ENCODE assay signal across 8 cellular contexts in genomic region chr16:30473231-30474061, GRCh38. TPM values are rescaled to one million over a fixed set of nuclear protein-coding genes. Genes with fewer than 3 reads are reported as not detected.
DNase-seq lines count a peak whose midpoint lies in the region; ATAC-seq, FAIRE-seq and TF ChIP-seq lines count a peak whose summit lies in the region.

No MANE protein-coding gene starts in this region.

- H3K27me3 ChIP-seq in GM12878 (replicated peaks in 1 of 2; ENCODE audit: control insufficient read depth in 2 of 2, insufficient read depth in 2 of 2, low read length in 1 of 2) (no peaks in the 10 kb centered on the region), ovary (no peaks in the 10 kb centered on the region)

- no peaks in the 10 kb centered on the region for H3K27me3 Mint-ChIP-seq in T-helper 2 cell treated with Interferon-gamma antibody and Interleukin-4, amounts not matched to agents 5 μg/mL and 100 μg/mL, for 36 hours (ENCODE audit: low read depth)

- CTCF ChIA-PET in GM12878 (lab: Yijun Ruan, JAX), result interaction anchor here (0.6 to 7.5 kb wide), 11 partner anchors 9 to 125 kb away, joined by 3 to 125 read pairs (median 4); partner anchors contain the start of genes DCTPP1 and ZNF747

- POLR2A ChIA-PET in GM12878 (lab: Charles Lee), result interaction anchor here (0.6 to 11.0 kb wide), 16 partner anchors 9 to 734 kb away, joined by 3 to 367 read pairs (median 5); partner anchors contain the start of genes DCTPP1 and SRCAP

- DNase-seq in T-helper 2 cell treated with Interferon-gamma antibody and Interleukin-4, amounts not matched to agents 5 μg/mL and 100 μg/mL, for 36 hours (ENCODE audit: low spot score), result peak; percentile 80
- no peak for DNase-seq in GM12878 (ENCODE audit: low read depth, low spot score)
- DNase-seq in stimulated activated CD4-positive, alpha-beta T cell treated with anti-CD3 and anti-CD28 coated beads, Interleukin-2, amount 100 ng/mL, for 48 hours, result peak; percentile 54 to 57
- no peak for DNase-seq in ovary
- no peak for DNase-seq in kidney tubule cell (ENCODE audit: low spot score)
- DNase-seq in SW480 (ENCODE audit: low spot score), result no peak

- peak overlapping the region; percentile 96 for H3K4me3 ChIP-seq in GM12878
- no peak overlapping the region for H3K4me3 ChIP-seq in ovary

- TF ChIP-seq POLR2A in GM15510 (IDR thresholded peaks at IDR 0.05; ENCODE audit: borderline replicate concordance, extremely low read depth, insufficient read length), result peak; percentile 47
- TF ChIP-seq POLR2A in GM12878 (IDR thresholded peaks at IDR 0.05; ENCODE audit: low read depth, low read length), result no peak
- TF ChIP-seq POLR2A in ovary (IDR thresholded peaks at IDR 0.05), result no peak

- H3K4me2 ChIP-seq in GM12878 (ENCODE audit: control insufficient read depth, insufficient read depth), result peak overlapping the region; percentile 95

- peak overlapping the region; percentile 93 for H3K9ac ChIP-seq in GM12878 (ENCODE audit: control insufficient read depth, insufficient read depth, low read length)

- TF ChIP-seq CTCF in GM12878 (IDR thresholded peaks at IDR 0.05 in 2 of 3, conservative IDR thresholded peaks at IDR 0.05 in 1 of 3; ENCODE audit: control insufficient read depth in 2 of 3, extremely low read depth in 1 of 3, insufficient read depth in 1 of 3, low read depth in 3 of 3, low read length in 3 of 3) (no peak), ovary (IDR thresholded peaks at IDR 0.05) (no peak)

- H2AFZ ChIP-seq in GM12878 (ENCODE audit: control insufficient read depth, low read depth, low read length), result no peak overlapping the region

- peaks cover 27% of the 10 kb centered on the region for H3K79me2 ChIP-seq in GM12878 (ENCODE audit: control insufficient read depth, insufficient read depth, low read length)

- H3K9me3 ChIP-seq in GM12878 (replicated peaks; ENCODE audit: control insufficient read depth, insufficient read depth, low read length) (no peaks in the 10 kb centered on the region), ovary (no peaks in the 10 kb centered on the region)

- no peaks in the 10 kb centered on the region for H3K9me3 Mint-ChIP-seq in T-helper 2 cell treated with Interferon-gamma antibody and Interleukin-4, amounts not matched to agents 5 μg/mL and 100 μg/mL, for 36 hours

- peak; percentile 31 for FAIRE-seq in GM12878 (lab: Jason Lieb, UNC)

- H3K36me3 Mint-ChIP-seq in T-helper 2 cell treated with Interferon-gamma antibody and Interleukin-4, amounts not matched to agents 5 μg/mL and 100 μg/mL, for 36 hours (ENCODE audit: low read depth), result peaks cover 52% of the 10 kb centered on the region

- TSS peak; percentile 67 for BruUV-seq in GM12878 (replicated peaks; lab: Mats Ljungman, UMichigan)

- H3K4me1 Mint-ChIP-seq in T-helper 2 cell treated with Interferon-gamma antibody and Interleukin-4, amounts not matched to agents 5 μg/mL and 100 μg/mL, for 36 hours (ENCODE audit: low read depth), result peaks cover 42% of the 10 kb centered on the region

- peak overlapping the region; percentile 96 for H3K27ac Mint-ChIP-seq in T-helper 2 cell treated with Interferon-gamma antibody and Interleukin-4, amounts not matched to agents 5 μg/mL and 100 μg/mL, for 36 hours

- H4K20me1 ChIP-seq in GM12878 (ENCODE audit: control insufficient read depth, insufficient read depth), result no peaks in the 10 kb centered on the region

- 2% methylated on average over 18 of the region's 18 CpGs for WGBS in GM12878 (ENCODE audit: insufficient coverage, insufficient replicate concordance, low lambda C conversion rate, missing lambda C conversion rate)
- WGBS in ovary, 3 donors, result 67 to 68% (median 68%) methylated on average over 18 of the region's 18 CpGs

- H3K27ac ChIP-seq in GM12878 (ENCODE audit: control insufficient read depth, insufficient read depth) (peak overlapping the region; percentile 90), ovary (no peak overlapping the region)

- ATAC-seq in GM12878 (peak; percentile 65), GM21576 (IDR thresholded peaks at IDR 0.05; ENCODE audit: unreplicated experiment) (no peak)

- H3K4me1 ChIP-seq in GM12878 (ENCODE audit: control insufficient read depth, insufficient read depth, low read length) (peaks cover 40% of the 10 kb centered on the region), ovary (ENCODE audit: insufficient read depth) (no peaks in the 10 kb centered on the region)

- SMC1A ChIA-PET in GM12878 (lab: Charles Lee; ENCODE audit: uncharacterized antibody, unreplicated experiment), result interaction anchor here (0.8 to 11.2 kb wide), 9 partner anchors 15 to 125 kb away, joined by 3 to 431 read pairs (median 9); partner anchors contain the start of genes DCTPP1, SEPHS2, ZNF747 and ZNF764

- TF ChIP-seq EP300 in GM12878 (IDR thresholded peaks at IDR 0.05; ENCODE audit: borderline replicate concordance in 1 of 2, control insufficient read depth in 1 of 2, low read depth in 2 of 2, low read length in 2 of 2), result peak; percentile 74 to 75; a peak in 3 of 4 replicates
- TF ChIP-seq EP300 in ovary (IDR thresholded peaks at IDR 0.05), result no peak

- RAD21 ChIA-PET in GM12878 (lab: Charles Lee; ENCODE audit: unreplicated experiment), result interaction anchor here (1.0 to 11.0 kb wide), 11 partner anchors 15 to 221 kb away, joined by 3 to 307 read pairs (median 5); partner anchors contain the start of genes DCTPP1, ZNF747 and ZNF764

- peaks cover 4% of the 10 kb centered on the region in 2 experiments; a peak in 2 of 4 replicates for H3K36me3 ChIP-seq in GM12878 (ENCODE audit: control insufficient read depth in 2 of 2, insufficient read depth in 2 of 2, low read length in 1 of 2)
- no peaks in the 10 kb centered on the region for H3K36me3 ChIP-seq in ovary

- in situ Hi-C loops in GM12878 (cut with MboI), result loop anchor here (25.0 kb wide), 1 partner anchor 1414 kb away; no protein-coding TSS in a partner anchor

- peak overlapping the region; percentile 97 for H3K4me3 Mint-ChIP-seq in T-helper 2 cell treated with Interferon-gamma antibody and Interleukin-4, amounts not matched to agents 5 μg/mL and 100 μg/mL, for 36 hours

- intact Hi-C loops in GM12878 (cut with micrococcal nuclease; ENCODE audit: unreplicated experiment), result loop anchor here (2.0 kb wide), 1 partner anchor 29 kb away; the partner anchor contains the start of gene SEPHS2
- intact Hi-C loops in ovary (cut with DNase I), result no loop called here

- TF ChIP-seq RAD21 in GM12878 (IDR thresholded peaks at IDR 0.05; ENCODE audit: insufficient read depth, low read depth, low read length), result no peak

RNA-seq across cellular contexts. Expression of gene ITGAL, which starts 0.9 kb away (rescaled TPM):
- 150 and 164 TPM in 2 replicates for total RNA-seq in GM12878 (2013; cell fraction: nucleolus; rRNA removed)
- total RNA-seq in GM12878 (2014; rRNA removed) (62.8 and 91.0 TPM in 2 replicates), GM12878 (2014; rRNA removed; fragmentation: Illumina TruSeq; extraction: Trizol) (56.2 and 65.6 TPM in 2 replicates), GM12878 (2021) (170 TPM in 2 replicates), ovary (1 to 10 TPM in 6 of 7 donors, under 1 TPM in 1; 0.95 to 2.9 (median 2.0) TPM)
- polyA plus RNA-seq in GM12878 (2011; ENCODE audit: low read depth), result 33.4 TPM
- polyA plus RNA-seq in GM12878 (2011; rRNA removed) (73.8 and 97.2 TPM in 2 replicates), GM12878 (2014; fragmentation: Illumina TruSeq; extraction: Trizol) (140 and 185 TPM in 2 replicates), GM12878 (2014; fragmentation: Nextera tagmentation; extraction: Ambion mirVana) (10 to 100 TPM; 10.7 to 12.1 TPM), GM12878 (2014; rRNA removed) (96.5 and 104 TPM in 2 replicates), GM12878 (2016; fragmentation: Nextera tagmentation; extraction: Ambion mirVana) (100 to 1,000 TPM; 109 to 111 TPM), ovary (10 to 100 TPM in 1 of 2 donors, under 1 TPM in 1; 0.90 to 13.1 TPM)
- polyA plus RNA-seq in GM12878 (2011; cell fraction: cytosol; rRNA removed), result 104 and 127 TPM in 2 replicates
- 199 and 213 TPM in 2 replicates for polyA plus RNA-seq in GM12878 (2011; cell fraction: nucleus; rRNA removed)
- 64.4 and 120 TPM in 2 replicates for polyA plus RNA-seq in GM12878 (2012)
- 106 and 131 TPM in 2 replicates for polyA minus RNA-seq in GM12878 (2011; rRNA and poly(A)+ RNA removed)
- polyA minus RNA-seq in GM12878 (2011; cell fraction: cytosol; rRNA and poly(A)+ RNA removed), result 80.5 and 81.6 TPM in 2 replicates
- 99.7 and 175 TPM in 2 replicates for polyA minus RNA-seq in GM12878 (2011; cell fraction: nucleus; rRNA and poly(A)+ RNA removed)

RNA-seq across cellular contexts. Expression of gene SEPHS2, which starts 27.8 kb away (rescaled TPM):
- 4.6 and 5.1 TPM in 2 replicates for total RNA-seq in GM12878 (2013; cell fraction: nucleolus; rRNA removed)
- total RNA-seq in GM12878 (2014; rRNA removed), result 33.5 and 40.8 TPM in 2 replicates
- total RNA-seq in GM12878 (2014; rRNA removed; fragmentation: Illumina TruSeq; extraction: Trizol), result 36.3 and 38.9 TPM in 2 replicates
- 85.9 and 86.2 TPM in 2 replicates for total RNA-seq in GM12878 (2021)
- polyA plus RNA-seq in GM12878 (2011; ENCODE audit: low read depth), result 46.2 TPM
- 94.3 and 102 TPM in 2 replicates for polyA plus RNA-seq in GM12878 (2011; rRNA removed)
- 64.9 and 80.5 TPM in 2 replicates for polyA plus RNA-seq in GM12878 (2011; cell fraction: cytosol; rRNA removed)
- 68.9 and 74.4 TPM in 2 replicates for polyA plus RNA-seq in GM12878 (2011; cell fraction: nucleus; rRNA removed)
- 46.0 and 51.9 TPM in 2 replicates for polyA plus RNA-seq in GM12878 (2012)
- polyA plus RNA-seq in GM12878 (2014; fragmentation: Illumina TruSeq; extraction: Trizol), result 69.9 and 80.6 TPM in 2 replicates
- 10 to 100 TPM; 21.6 to 37.4 TPM for polyA plus RNA-seq in GM12878 (2014; fragmentation: Nextera tagmentation; extraction: Ambion mirVana)
- 76.4 and 76.5 TPM in 2 replicates for polyA plus RNA-seq in GM12878 (2014; rRNA removed)
- polyA plus RNA-seq in GM12878 (2016; fragmentation: Nextera tagmentation; extraction: Ambion mirVana), result 10 to 100 TPM; 75.9 to 99.8 TPM
- 74.6 and 82.6 TPM in 2 replicates for polyA minus RNA-seq in GM12878 (2011; rRNA and poly(A)+ RNA removed)
- 21.4 and 26.2 TPM in 2 replicates for polyA minus RNA-seq in GM12878 (2011; cell fraction: cytosol; rRNA and poly(A)+ RNA removed)
- polyA minus RNA-seq in GM12878 (2011; cell fraction: nucleus; rRNA and poly(A)+ RNA removed), result 38.2 and 47.7 TPM in 2 replicates
- 10 to 100 TPM; 13.1 to 38.9 (median 25.6) TPM for total RNA-seq in ovary
- 10 to 100 TPM; 19.3 to 37.1 TPM for polyA plus RNA-seq in ovary

RNA-seq across cellular contexts. Expression of gene DCTPP1, which starts 43.6 kb away (rescaled TPM):
- 7.6 and 7.8 TPM in 2 replicates for total RNA-seq in GM12878 (2013; cell fraction: nucleolus; rRNA removed)
- total RNA-seq in GM12878 (2014; rRNA removed) (82.2 and 93.4 TPM in 2 replicates), GM12878 (2014; rRNA removed; fragmentation: Illumina TruSeq; extraction: Trizol) (64.3 and 72.1 TPM in 2 replicates), GM12878 (2021) (151 and 157 TPM in 2 replicates), ovary (10 to 100 TPM; 13.2 to 34.4 (median 22.9) TPM)
- polyA plus RNA-seq in GM12878 (2011; ENCODE audit: low read depth), result 46.9 TPM
- polyA plus RNA-seq in GM12878 (2011; rRNA removed) (142 and 183 TPM in 2 replicates), GM12878 (2014; fragmentation: Illumina TruSeq; extraction: Trizol) (88.1 and 117 TPM in 2 replicates), GM12878 (2014; fragmentation: Nextera tagmentation; extraction: Ambion mirVana) (100 to 1,000 TPM in 1 of 2 experiments, 10 to 100 TPM in 1; 76.6 to 162 TPM), GM12878 (2014; rRNA removed) (173 and 179 TPM in 2 replicates), GM12878 (2016; fragmentation: Nextera tagmentation; extraction: Ambion mirVana) (100 to 1,000 TPM; 255 to 266 TPM), ovary (10 to 100 TPM; 16.3 to 20.3 TPM)
- 179 and 225 TPM in 2 replicates for polyA plus RNA-seq in GM12878 (2011; cell fraction: cytosol; rRNA removed)
- polyA plus RNA-seq in GM12878 (2011; cell fraction: nucleus; rRNA removed), result 72.2 and 89.4 TPM in 2 replicates
- polyA plus RNA-seq in GM12878 (2012), result 52.7 and 68.5 TPM in 2 replicates
- polyA minus RNA-seq in GM12878 (2011; rRNA and poly(A)+ RNA removed), result 47.4 and 64.3 TPM in 2 replicates
- 30.2 and 34.3 TPM in 2 replicates for polyA minus RNA-seq in GM12878 (2011; cell fraction: cytosol; rRNA and poly(A)+ RNA removed)
- polyA minus RNA-seq in GM12878 (2011; cell fraction: nucleus; rRNA and poly(A)+ RNA removed), result 10.6 and 17.2 TPM in 2 replicates

RNA-seq across cellular contexts. Expression of gene ZNF768, which starts 52.9 kb away (rescaled TPM):
- total RNA-seq in GM12878 (2013; cell fraction: nucleolus; rRNA removed), result 21.4 and 21.5 TPM in 2 replicates
- total RNA-seq in GM12878 (2014; rRNA removed) (18.3 and 21.3 TPM in 2 replicates), GM12878 (2014; rRNA removed; fragmentation: Illumina TruSeq; extraction: Trizol) (9.8 TPM in 2 replicates), GM12878 (2021) (17.3 and 19.3 TPM in 2 replicates), ovary (10 to 100 TPM; 20.5 to 43.2 (median 38.6) TPM)
- polyA plus RNA-seq in GM12878 (2011; ENCODE audit: low read depth), result 9.3 TPM
- polyA plus RNA-seq in GM12878 (2011; rRNA removed) (8.8 and 13.2 TPM in 2 replicates), GM12878 (2014; fragmentation: Illumina TruSeq; extraction: Trizol) (8.2 and 8.3 TPM in 2 replicates), GM12878 (2014; fragmentation: Nextera tagmentation; extraction: Ambion mirVana) (under 1 TPM; 0.05 to 0.06 TPM), GM12878 (2014; rRNA removed) (23.1 and 24.5 TPM in 2 replicates), GM12878 (2016; fragmentation: Nextera tagmentation; extraction: Ambion mirVana) (1 to 10 TPM; 2.6 to 2.7 TPM), ovary (10 to 100 TPM; 12.4 to 40.6 TPM)
- polyA plus RNA-seq in GM12878 (2011; cell fraction: cytosol; rRNA removed), result 22.5 and 28.3 TPM in 2 replicates
- polyA plus RNA-seq in GM12878 (2011; cell fraction: nucleus; rRNA removed), result 50.1 and 58.1 TPM in 2 replicates
- polyA plus RNA-seq in GM12878 (2012), result 16.7 and 18.1 TPM in 2 replicates
- polyA minus RNA-seq in GM12878 (2011; rRNA and poly(A)+ RNA removed), result 7.2 and 22.8 TPM in 2 replicates
- 11.4 and 12.8 TPM in 2 replicates for polyA minus RNA-seq in GM12878 (2011; cell fraction: cytosol; rRNA and poly(A)+ RNA removed)
- 5.6 and 10.4 TPM in 2 replicates for polyA minus RNA-seq in GM12878 (2011; cell fraction: nucleus; rRNA and poly(A)+ RNA removed)

Comparison
In these comparisons a context has a peak if more than half of its experiments do, and no peak if none do; other contexts are left out.
1. DNase-seq: peak in T-helper 2 cell treated with Interferon-gamma antibody and Interleukin-4, amounts not matched to agents 5 μg/mL and 100 μg/mL, for 36 hours (single experiment) and stimulated activated CD4-positive, alpha-beta T cell treated with anti-CD3 and anti-CD28 coated beads, Interleukin-2, amount 100 ng/mL, for 48 hours (2 of 2); none in GM12878 (single experiment), ovary (0 of 5), kidney tubule cell (single experiment) and SW480 (single experiment).
2. RNA of gene ITGAL, which starts 0.9 kb away (total RNA-seq): 56.2 to 170 TPM in GM12878; 0.95 to 2.9 TPM in ovary; every median in the first group is over 10 times any median in the second.